16 cellular contexts compared by ENCODE assay signal in the genomic region with DNA sequence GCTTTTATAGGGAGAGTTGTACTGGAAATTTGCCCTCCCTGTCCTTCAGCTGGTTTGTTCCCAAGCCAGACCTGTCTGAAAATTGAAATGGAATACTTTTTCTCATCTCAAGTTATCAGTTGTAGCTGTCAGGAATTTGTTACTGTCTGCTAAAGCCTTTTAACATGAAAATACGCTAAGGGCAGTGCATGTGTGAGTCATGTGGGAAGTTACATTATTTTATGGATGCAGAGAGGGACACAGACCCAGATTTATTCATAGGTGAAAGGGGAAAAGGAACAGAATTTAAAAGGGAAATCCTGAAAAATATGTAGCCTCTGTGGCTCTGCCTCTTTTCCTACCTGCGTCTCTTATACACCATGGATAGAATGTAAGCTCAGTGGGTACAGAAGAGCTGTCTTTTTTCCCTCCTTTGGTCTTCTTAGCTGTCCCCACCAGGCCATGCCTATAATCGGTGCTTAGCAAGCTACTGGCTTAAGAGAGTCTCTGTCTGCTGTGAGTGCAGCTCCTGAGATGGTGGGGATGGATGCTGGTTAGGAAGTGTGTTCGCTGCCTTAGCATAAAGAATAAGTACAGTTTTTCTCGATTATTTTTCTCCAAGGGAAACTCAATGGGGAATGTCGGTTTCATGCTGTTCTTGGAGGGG.
DNase-seq lines count a peak whose midpoint lies in the region; ATAC-seq and TF ChIP-seq lines count a peak whose summit lies in the region.
"Had no signal": no experiment of that assay in that cellular context is flagged by ENCODE, and none has a peak within 500 bp of the region (broad histone marks: within the 10 kb centered on the region; RNA-seq: fewer than 3 reads in every experiment).

No MANE protein-coding gene starts in this region.

- no peaks in the 10 kb centered on the region for H3K79me2 ChIP-seq in DND-41 (ENCODE audit: insufficient read depth, low read length)

- no peak overlapping the region for H2AFZ ChIP-seq in DND-41 (ENCODE audit: low read depth, low read length)

- H4K20me1 ChIP-seq in DND-41 (ENCODE audit: insufficient read depth, low read length) = no peaks in the 10 kb centered on the region
- H4K20me1 ChIP-seq: BLaER1 had no signal

- H3K36me3 Mint-ChIP-seq in nephron progenitor cell (ENCODE audit: low read depth) = peaks cover 14% of the 10 kb centered on the region
- H3K36me3 Mint-ChIP-seq: stimulated activated effector memory CD8-positive, alpha-beta T cell treated with anti-CD3 and anti-CD28 coated beads, Interleukin-12 subunit alpha, Interleukin-12 subunit beta, amount 100 ng/mL, for 72 hours had no signal

- H3K27ac ChIP-seq in DND-41 (ENCODE audit: low read length) = peak overlapping the region; percentile 83; the same call in 1 of the 2 replicates
- H3K27ac ChIP-seq: BLaER1 had no signal

- H3K9me3 ChIP-seq in DND-41 (ENCODE audit: insufficient read depth, low read length, severe bottlenecking) = no peaks in the 10 kb centered on the region
- H3K9me3 ChIP-seq: heart right ventricle, Peyer's patch had no signal

- no peak overlapping the region for H3K4me3 Mint-ChIP-seq in nephron progenitor cell
- H3K4me3 Mint-ChIP-seq: stimulated activated effector memory CD8-positive, alpha-beta T cell treated with anti-CD3 and anti-CD28 coated beads, Interleukin-12 subunit alpha, Interleukin-12 subunit beta, amount 100 ng/mL, for 72 hours had no signal

- no peak overlapping the region for H3K4me2 ChIP-seq in DND-41 (ENCODE audit: insufficient read depth, low read length)

- TF ChIP-seq CTCF in DND-41 (IDR thresholded peaks at IDR 0.05; ENCODE audit: borderline replicate concordance, extremely low read depth, low read length, poor library complexity, severe bottlenecking) = no peak
- no peak for TF ChIP-seq CTCF in nephron progenitor cell (IDR thresholded peaks at IDR 0.05)

- peaks cover 49% of the 10 kb centered on the region for H3K4me1 ChIP-seq in DND-41 (ENCODE audit: insufficient read depth, low read length)

- H3K4me3 ChIP-seq in DND-41 (ENCODE audit: low read depth in 1 of 2, low read length in 2 of 2) = no peak overlapping the region
- H3K4me3 ChIP-seq: BLaER1, heart right ventricle, Peyer's patch had no signal

- DNase-seq in DND-41 = no peak
- DNase-seq in NCI-H2227 treated with DMSO at 0.1 percent for 48 hours (lab: John Stamatoyannopoulos, UW) = peak; percentile 42
- peak; percentile 43 for DNase-seq in cerebellar cortex (ENCODE audit: low spot score)
- DNase-seq in nephron progenitor cell = no peak
- no peak for DNase-seq in T1000 (lab: John Stamatoyannopoulos, UW)
- no peak for DNase-seq in DMS153 (lab: John Stamatoyannopoulos, UW)
- DNase-seq: activated T-cell treated with anti-CD3 and anti-CD28 coated beads, Interleukin-2, amount 50 U/mL, for 48 hours; cerebellar nuclear complex; heart right ventricle; NCI-H1694 treated with DMSO at 0.1 percent for 48 hours; Peyer's patch; stimulated activated CD4-positive, alpha-beta T cell treated with anti-CD3 and anti-CD28 coated beads, Interleukin-12 subunit alpha, Interleukin-12 subunit beta, amount 100 ng/mL, for 4 hours had no signal

- no peaks in the 10 kb centered on the region for H3K27me3 ChIP-seq in DND-41 (ENCODE audit: insufficient read depth, low read length, poor library complexity)
- H3K27me3 ChIP-seq: BLaER1, heart right ventricle, Peyer's patch had no signal

- H3K27ac Mint-ChIP-seq in nephron progenitor cell = peak overlapping the region; percentile 81
- H3K27ac Mint-ChIP-seq: stimulated activated effector memory CD8-positive, alpha-beta T cell treated with anti-CD3 and anti-CD28 coated beads, Interleukin-12 subunit alpha, Interleukin-12 subunit beta, amount 100 ng/mL, for 72 hours had no signal

- ATAC-seq in DND-41 (ENCODE audit: insufficient read depth, low read depth) (no peak), GM21576 (IDR thresholded peaks at IDR 0.05; ENCODE audit: unreplicated experiment) (no peak), HG03457 (IDR thresholded peaks at IDR 0.05; ENCODE audit: unreplicated experiment) (no peak)
- ATAC-seq: stimulated activated effector memory CD8-positive, alpha-beta T cell treated with anti-CD3 and anti-CD28 coated beads, Interleukin-12 subunit alpha, Interleukin-12 subunit beta, amount 100 ng/mL, for 72 hours had no signal

- H3K36me3 ChIP-seq in DND-41 (ENCODE audit: insufficient read depth, low read length) = no peaks in the 10 kb centered on the region
- H3K36me3 ChIP-seq: BLaER1, heart right ventricle, Peyer's patch had no signal

- H3K27me3 Mint-ChIP-seq in nephron progenitor cell (ENCODE audit: low read depth, poor library complexity) = peaks cover 6% of the 10 kb centered on the region

- H3K9me3 Mint-ChIP-seq in nephron progenitor cell = peaks cover 12% of the 10 kb centered on the region
- H3K9me3 Mint-ChIP-seq: stimulated activated effector memory CD8-positive, alpha-beta T cell treated with anti-CD3 and anti-CD28 coated beads, Interleukin-12 subunit alpha, Interleukin-12 subunit beta, amount 100 ng/mL, for 72 hours had no signal

- H3K9ac ChIP-seq in DND-41 (ENCODE audit: low read depth, low read length) = no peak overlapping the region
- H3K9ac ChIP-seq: BLaER1 had no signal

- peaks cover 67% of the 10 kb centered on the region for H3K4me1 Mint-ChIP-seq in nephron progenitor cell
- H3K4me1 Mint-ChIP-seq: stimulated activated effector memory CD8-positive, alpha-beta T cell treated with anti-CD3 and anti-CD28 coated beads, Interleukin-12 subunit alpha, Interleukin-12 subunit beta, amount 100 ng/mL, for 72 hours had no signal

Comparison
In these comparisons a context has a peak if more than half of its experiments do, and no peak if none do; other contexts are left out.
1. DNase-seq: peak in NCI-H2227 treated with DMSO at 0.1 percent for 48 hours (single experiment) and cerebellar cortex (single experiment); none in DND-41 (single experiment), nephron progenitor cell (single experiment), T1000 (single experiment) and DMS153 (single experiment).